In the genomic region with DNA sequence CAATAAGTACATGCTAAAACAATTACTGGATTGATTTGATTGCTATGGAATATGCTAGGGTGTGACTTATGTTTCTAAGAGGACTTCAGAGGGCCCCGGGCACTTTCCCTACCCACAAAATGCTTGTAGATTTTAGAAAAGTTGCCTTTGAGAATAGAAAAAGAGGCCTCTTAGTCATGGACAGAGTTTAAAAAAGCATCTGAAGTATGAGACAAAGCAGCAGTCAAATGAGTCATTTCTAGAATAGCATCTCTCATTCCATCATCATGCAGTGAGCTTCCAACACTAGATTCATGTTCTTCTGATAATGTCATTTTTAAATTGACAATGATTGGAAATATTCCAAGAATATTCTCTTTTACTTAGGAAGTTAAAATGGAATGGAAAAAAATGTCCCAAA, we compare ENCODE assay signal across 32 cellular contexts.
"Had no signal": no experiment of that assay in that cellular context is flagged by ENCODE, and none has a peak within 500 bp of the region (broad histone marks: within the 10 kb centered on the region; RNA-seq: fewer than 3 reads in every experiment).

No MANE protein-coding gene starts in this region.

- H3K4me1 ChIP-seq: adrenal gland, ascending aorta, gastrocnemius medialis, pancreas, prostate gland, vagina had no signal

- H3K4me3 ChIP-seq: adrenal gland, ascending aorta, gastrocnemius medialis, pancreas, prostate gland, thoracic aorta, vagina had no signal

- H3K27ac ChIP-seq: adrenal gland, ascending aorta, brain microvascular endothelial cell, gastrocnemius medialis, pancreas, prostate gland, thoracic aorta, vagina, VCaP had no signal

- FAIRE-seq: kidney, pancreas, small intestine had no signal

- H3K9me3 ChIP-seq: adrenal gland, ascending aorta, gastrocnemius medialis, pancreas, prostate gland, thoracic aorta, vagina had no signal

- H3K27me3 ChIP-seq: adrenal gland, ascending aorta, brain microvascular endothelial cell, gastrocnemius medialis, pancreas, vagina had no signal

- H3K36me3 ChIP-seq: adrenal gland, ascending aorta, brain microvascular endothelial cell, gastrocnemius medialis, pancreas, prostate gland, thoracic aorta, vagina had no signal

- DNase-seq: activated CD4-positive, alpha-beta T cell treated with anti-CD3 and anti-CD28 coated beads for 48 hours; activated CD4-positive, alpha-beta T cell treated with anti-CD3 and anti-CD28 coated beads, Interleukin-2, amount 50 U/mL, for 48 hours; activated CD8-positive, alpha-beta memory T cell treated with anti-CD3 and anti-CD28 coated beads for 24 hours; activated CD8-positive, alpha-beta memory T cell treated with anti-CD3 and anti-CD28 coated beads, Interleukin-2, amount 50 U/mL, for 4 hours; activated effector memory CD4-positive, alpha-beta T cell treated with anti-CD3 and anti-CD28 coated beads, Interleukin-2, amount 50 U/mL, for 16 hours; activated naive CD4-positive, alpha-beta T cell treated with anti-CD3 and anti-CD28 coated beads for 36 hours; activated naive CD8-positive, alpha-beta T cell treated with anti-CD3 and anti-CD28 coated beads for 36 hours; activated T-cell treated with anti-CD3 and anti-CD28 coated beads, Interleukin-2, amount 50 U/mL, for 1 hour; adrenal gland; brain microvascular endothelial cell; caudate nucleus; endodermal cell; gastrocnemius medialis; hippocampal formation; kidney; left colon; mammary epithelial cell; naive B cell; nucleus accumbens; pancreas; retina; small intestine; stimulated activated CD4-positive, alpha-beta T cell treated with anti-CD3 and anti-CD28 coated beads, Interleukin-4, amount 100 ng/mL, for 24 hours; T-cell had no signal

- ATAC-seq: esophagus mucosa; gastrocnemius medialis; left colon; pancreas; sciatic nerve; stimulated activated effector memory CD8-positive, alpha-beta T cell treated with anti-CD3 and anti-CD28 coated beads, Interleukin-12 subunit alpha, Interleukin-12 subunit beta, amount 100 ng/mL, for 72 hours; T-cell had no signal
